In genomic region chr10:22252801-22253577, GRCh38 we compare ENCODE assay signal across 9 cellular contexts. TPM values are rescaled to one million over a fixed set of nuclear protein-coding genes. Genes with fewer than 3 reads are reported as not detected.
DNase-seq lines count a peak whose midpoint lies in the region; ATAC-seq and TF ChIP-seq lines count a peak whose summit lies in the region.
"Had no signal": no experiment of that assay in that cellular context is flagged by ENCODE, and none has a peak within 500 bp of the region (broad histone marks: within the 10 kb centered on the region; RNA-seq: fewer than 3 reads in every experiment).

No MANE protein-coding gene starts in this region.

- H3K9me3 Mint-ChIP-seq in activated T-helper 1 cell treated with anti-CD3 and anti-CD28 coated beads, Interleukin-12 subunit alpha, Interleukin-12 subunit beta, Interleukin-2, Interleukin-4 antibody, amounts not matched to agents 30 ng/mL and 10 ng/mL and 1 ng/mL, durations not matched to agents 14 hours and 24 hours and 36 hours, result no peaks in the 10 kb centered on the region

- no peak for TF ChIP-seq EP300 in neural cell (conservative IDR thresholded peaks at IDR 0.05; ENCODE audit: poor library complexity, severe bottlenecking)

- peaks cover 32% of the 10 kb centered on the region for H3K4me1 Mint-ChIP-seq in activated T-helper 1 cell treated with anti-CD3 and anti-CD28 coated beads, Interleukin-12 subunit alpha, Interleukin-12 subunit beta, Interleukin-2, Interleukin-4 antibody, amounts not matched to agents 30 ng/mL and 10 ng/mL and 1 ng/mL, durations not matched to agents 14 hours and 24 hours and 36 hours (ENCODE audit: low read depth)

- TF ChIP-seq CTCF in fibroblast of mammary gland (conservative IDR thresholded peaks at IDR 0.05; ENCODE audit: control insufficient read depth, insufficient read depth, low read depth, low read length) (no peak), neural cell (IDR thresholded peaks at IDR 0.05; ENCODE audit: poor library complexity, severe bottlenecking) (no peak), thoracic aorta (IDR thresholded peaks at IDR 0.05) (no peak)

- H3K36me3 Mint-ChIP-seq in activated T-helper 1 cell treated with anti-CD3 and anti-CD28 coated beads, Interleukin-12 subunit alpha, Interleukin-12 subunit beta, Interleukin-2, Interleukin-4 antibody, amounts not matched to agents 30 ng/mL and 10 ng/mL and 1 ng/mL, durations not matched to agents 14 hours and 24 hours and 36 hours (ENCODE audit: low read depth), result peaks cover 7% of the 10 kb centered on the region

- H4K20me1 ChIP-seq in neural cell (ENCODE audit: insufficient read depth), result no peaks in the 10 kb centered on the region

- peak overlapping the region; percentile 91 for H3K4me3 Mint-ChIP-seq in activated T-helper 1 cell treated with anti-CD3 and anti-CD28 coated beads, Interleukin-12 subunit alpha, Interleukin-12 subunit beta, Interleukin-2, Interleukin-4 antibody, amounts not matched to agents 30 ng/mL and 10 ng/mL and 1 ng/mL, durations not matched to agents 14 hours and 24 hours and 36 hours

- H3K9ac ChIP-seq in HUES48 (ENCODE audit: low read depth, low read length) (no peak overlapping the region), neural cell (ENCODE audit: low read length) (no peak overlapping the region)

- no peak for TF ChIP-seq RAD21 in neural cell (conservative IDR thresholded peaks at IDR 0.05)

- H2AFZ ChIP-seq in ACC112 (ENCODE audit: low read length, unreplicated experiment), result peak overlapping the region; percentile 54
- H2AFZ ChIP-seq in neural cell (ENCODE audit: low read depth, low read length), result no peak overlapping the region

- H3K27me3 Mint-ChIP-seq in activated T-helper 1 cell treated with anti-CD3 and anti-CD28 coated beads, Interleukin-12 subunit alpha, Interleukin-12 subunit beta, Interleukin-2, Interleukin-4 antibody, amounts not matched to agents 30 ng/mL and 10 ng/mL and 1 ng/mL, durations not matched to agents 14 hours and 24 hours and 36 hours (ENCODE audit: insufficient read depth), result peaks cover 27% of the 10 kb centered on the region

- no peaks in the 10 kb centered on the region for H3K9me3 ChIP-seq in HUES48 (ENCODE audit: control insufficient read depth, insufficient read depth, low read length)
- no peaks in the 10 kb centered on the region for H3K9me3 ChIP-seq in neural cell (ENCODE audit: low read length)
- no peaks in the 10 kb centered on the region for H3K9me3 ChIP-seq in thoracic aorta

- peak overlapping the region; percentile 88 for H3K4me3 ChIP-seq in ACC112 (ENCODE audit: low read depth, low read length)
- peak overlapping the region; percentile 65 for H3K4me3 ChIP-seq in HUES48 (ENCODE audit: low read depth, low read length)
- peak overlapping the region; percentile 67 for H3K4me3 ChIP-seq in fibroblast of mammary gland (ENCODE audit: control insufficient read depth, low read depth, low read length)
- peak overlapping the region; percentile 63 for H3K4me3 ChIP-seq in neural cell (ENCODE audit: low read length)
- peak overlapping the region; percentile 77 for H3K4me3 ChIP-seq in thoracic aorta

- H3K36me3 ChIP-seq in ACC112 (ENCODE audit: insufficient read depth, low read length) (no peaks in the 10 kb centered on the region), HUES48 (ENCODE audit: control insufficient read depth, insufficient read depth, low read length) (no peaks in the 10 kb centered on the region), neural cell (ENCODE audit: insufficient read depth, low read length) (no peaks in the 10 kb centered on the region), thoracic aorta (no peaks in the 10 kb centered on the region)

- H3K79me2 ChIP-seq in ACC112 (ENCODE audit: control insufficient read depth, insufficient read depth, low read length, unreplicated experiment) (peaks cover 17% of the 10 kb centered on the region), neural cell (replicated peaks; ENCODE audit: insufficient read depth, low read length) (no peaks in the 10 kb centered on the region)

- H3F3A ChIP-seq in neural cell (ENCODE audit: insufficient read depth, low read length, poor library complexity, severe bottlenecking), result no peaks in the 10 kb centered on the region

- no peak overlapping the region for H3K4me2 ChIP-seq in neural cell (ENCODE audit: low read length)

- peak overlapping the region; percentile 79; the same call in 1 of the 2 replicates for H3K27ac ChIP-seq in ACC112 (ENCODE audit: low read depth, low read length)
- H3K27ac ChIP-seq in HUES48 (ENCODE audit: low read depth, low read length), result no peak overlapping the region
- H3K27ac ChIP-seq in neural cell (ENCODE audit: low read length), result no peak overlapping the region
- H3K27ac ChIP-seq in thoracic aorta, result peak overlapping the region; percentile 97 to 98

- peak; percentile 31 for ATAC-seq in GM19397 (IDR thresholded peaks at IDR 0.05; ENCODE audit: unreplicated experiment)
- ATAC-seq in thoracic aorta (ENCODE audit: insufficient number of reproducible peaks, low FRiP score, low read depth), result peak; percentile 35

- no peaks in the 10 kb centered on the region for H3K9me2 ChIP-seq in neural cell (ENCODE audit: insufficient read depth, low read length)

- H3K27ac Mint-ChIP-seq in activated T-helper 1 cell treated with anti-CD3 and anti-CD28 coated beads, Interleukin-12 subunit alpha, Interleukin-12 subunit beta, Interleukin-2, Interleukin-4 antibody, amounts not matched to agents 30 ng/mL and 10 ng/mL and 1 ng/mL, durations not matched to agents 14 hours and 24 hours and 36 hours, result peak overlapping the region; percentile 93

- peak; percentile 37 for DNase-seq in activated T-helper 1 cell treated with anti-CD3 and anti-CD28 coated beads, Interleukin-12 subunit alpha, Interleukin-12 subunit beta, Interleukin-2, Interleukin-4 antibody, amounts not matched to agents 30 ng/mL and 10 ng/mL and 1 ng/mL, durations not matched to agents 14 hours and 24 hours and 36 hours (ENCODE audit: low spot score)
- no peak for DNase-seq in fibroblast of mammary gland (ENCODE audit: low read depth)
- no peak for DNase-seq in thoracic aorta (ENCODE audit: low spot score)
- DNase-seq in NCI-H524 (lab: John Stamatoyannopoulos, UW), result no peak

- intact Hi-C loops in activated T-helper 1 cell treated with anti-CD3 and anti-CD28 coated beads, Interleukin-12 subunit alpha, Interleukin-12 subunit beta, Interleukin-2, Interleukin-4 antibody, amounts not matched to agents 30 ng/mL and 10 ng/mL and 1 ng/mL, durations not matched to agents 14 hours and 24 hours and 36 hours (cut with micrococcal nuclease), result loop anchor here (1.0 to 10.0 kb wide), 6 partner anchors 24 to 844 kb away; partner anchors contain the start of genes MLLT10 and MSRB2

- H3K4me1 ChIP-seq in ACC112 (ENCODE audit: control insufficient read depth, insufficient read depth, low read length, unreplicated experiment), result peaks cover 28% of the 10 kb centered on the region
- no peaks in the 10 kb centered on the region for H3K4me1 ChIP-seq in HUES48 (ENCODE audit: control insufficient read depth, insufficient read depth, low read length)
- no peaks in the 10 kb centered on the region for H3K4me1 ChIP-seq in thoracic aorta (ENCODE audit: control insufficient read depth in 1 of 2, low read depth in 2 of 2)

- H3K27me3 ChIP-seq in ACC112 (ENCODE audit: insufficient read depth, low read length) (no peaks in the 10 kb centered on the region), HUES48 (ENCODE audit: control insufficient read depth, insufficient read depth, low read length) (peaks cover 98% of the 10 kb centered on the region), neural cell (ENCODE audit: insufficient read depth, low read depth, low read length) (peaks cover 84% of the 10 kb centered on the region), thoracic aorta (replicated peaks; ENCODE audit: insufficient read depth) (no peaks in the 10 kb centered on the region)

TF ChIP-seq in neural cell, 6 proteins besides CTCF, POLR2A, EP300 and RAD21:
- TF ChIP-seq TAF1 (IDR thresholded peaks at IDR 0.05; ENCODE audit: low read depth) (no peak), POLR2AphosphoS5 (IDR thresholded peaks at IDR 0.05) (peak; percentile 9), EZH2 (IDR thresholded peaks at IDR 0.05; ENCODE audit: borderline replicate concordance, insufficient read depth, low read length, poor library complexity, severe bottlenecking) (peak; percentile 82), SMC3 (conservative IDR thresholded peaks at IDR 0.05; ENCODE audit: poor library complexity) (no peak), MXI1 (conservative IDR thresholded peaks at IDR 0.05; ENCODE audit: poor library complexity, severe bottlenecking) (no peak), REST (IDR thresholded peaks at IDR 0.05; ENCODE audit: borderline replicate concordance) (no peak)

RNA-seq across cellular contexts. Expression of gene EBLN1, which starts 35.2 kb away (rescaled TPM):
- total RNA-seq in activated T-helper 1 cell treated with anti-CD3 and anti-CD28 coated beads, Interleukin-12 subunit alpha, Interleukin-12 subunit beta, Interleukin-2, Interleukin-4 antibody, amounts not matched to agents 30 ng/mL and 10 ng/mL and 1 ng/mL, durations not matched to agents 14 hours and 24 hours and 36 hours, result not detected in 2 replicates
- polyA plus RNA-seq in neural cell, result not detected in 2 replicates
- not detected in 2 replicates for polyA minus RNA-seq in neural cell
- not detected for total RNA-seq in thoracic aorta
- total RNA-seq: pulmonary artery endothelial cell had no signal

Comparison
In these comparisons a context has a peak if more than half of its experiments do, and no peak if none do; other contexts are left out.
1. H3K27ac ChIP-seq: peak in ACC112 (single experiment) and thoracic aorta (2 of 2); none in HUES48 (single experiment) and neural cell (single experiment).
2. Peak in every context shown above with its lines, with median percentiles within 50 percentile points of each other: H3K4me3 ChIP-seq.